Comparison of ENCODE assay signal across 8 cellular contexts in genomic region chr20:8131598-8132014, GRCh38. TPM values are rescaled to one million over a fixed set of nuclear protein-coding genes. Genes with fewer than 3 reads are reported as not detected.
DNase-seq lines count a peak whose midpoint lies in the region; ATAC-seq and TF ChIP-seq lines count a peak whose summit lies in the region.

No MANE protein-coding gene starts in this region.

- TF ChIP-seq CTCF in WTC11 (IDR thresholded peaks at IDR 0.05) (no peak), left ventricle myocardium inferior (IDR thresholded peaks at IDR 0.05; ENCODE audit: borderline replicate concordance) (no peak), gastrocnemius medialis (IDR thresholded peaks at IDR 0.05 in 4 of 5, conservative IDR thresholded peaks at IDR 0.05 in 1 of 5) (no peak)

- intact Hi-C loops in left ventricle myocardium inferior (cut with micrococcal nuclease) = loop anchor here (5.0 to 10.0 kb wide), 3 partner anchors 87 to 591 kb away; no protein-coding TSS in a partner anchor
- intact Hi-C loops in gastrocnemius medialis (cut with DNase I; ENCODE audit: low total_unique reads) = loop anchor here (1.0 to 10.0 kb wide), 5 partner anchors 89 to 590 kb away; no protein-coding TSS in a partner anchor

- DNase-seq in NCI-H1436 (lab: John Stamatoyannopoulos, UW) (peak; percentile 43), NCI-H1436 treated with DMSO at 0.1 percent for 48 hours (lab: John Stamatoyannopoulos, UW) (no peak), WTC11 (ENCODE audit: low spot score) (no peak), left ventricle myocardium inferior (no peak), gastrocnemius medialis (no peak), iPS-NIHi7 (ENCODE audit: extremely low spot score) (no peak)

- no peaks in the 10 kb centered on the region for H3K36me3 Mint-ChIP-seq in WTC11

- H3K27me3 Mint-ChIP-seq in WTC11 (ENCODE audit: low read depth) = peaks cover 41% of the 10 kb centered on the region

- no peaks in the 10 kb centered on the region for H3K9me3 ChIP-seq in left ventricle myocardium inferior (replicated peaks)
- H3K9me3 ChIP-seq in gastrocnemius medialis = no peaks in the 10 kb centered on the region

- peak overlapping the region; percentile 82; the same call in 1 of the 2 replicates for H3K27ac Mint-ChIP-seq in WTC11

- POLR2A ChIA-PET in WTC11 (lab: Charles Lee) = no interaction called here

- peaks cover 37% of the 10 kb centered on the region for H3K4me1 ChIP-seq in left ventricle myocardium inferior
- H3K4me1 ChIP-seq in gastrocnemius medialis = peaks cover 18% of the 10 kb centered on the region in 2 donors

- peaks cover 17% of the 10 kb centered on the region for H3K27me3 ChIP-seq in left ventricle myocardium inferior (ENCODE audit: low read depth)
- H3K27me3 ChIP-seq in gastrocnemius medialis = no peaks in the 10 kb centered on the region

- no peaks in the 10 kb centered on the region for H3K36me3 ChIP-seq in left ventricle myocardium inferior
- H3K36me3 ChIP-seq in gastrocnemius medialis = no peaks in the 10 kb centered on the region

- H3K4me3 Mint-ChIP-seq in WTC11 = peak overlapping the region; percentile 84

- H3K27ac ChIP-seq in left ventricle myocardium inferior (replicated peaks) (peak overlapping the region; percentile 87), gastrocnemius medialis (peak overlapping the region in 3 of 4 donors; percentile 68 to 85 (median 77))

- H3K4me1 Mint-ChIP-seq in WTC11 = peaks cover 41% of the 10 kb centered on the region

- ATAC-seq in HG03064 (IDR thresholded peaks at IDR 0.05; ENCODE audit: low read depth, unreplicated experiment) = peak; percentile 21
- ATAC-seq in WTC11 = peak; percentile 9
- ATAC-seq in gastrocnemius medialis = peak; percentile 15 to 21
- ATAC-seq in GM18520 (IDR thresholded peaks at IDR 0.05; ENCODE audit: unreplicated experiment) = no peak

- peak overlapping the region; percentile 80 for H3K4me3 ChIP-seq in left ventricle myocardium inferior
- peak overlapping the region; percentile 66 to 86 (median 72) for H3K4me3 ChIP-seq in gastrocnemius medialis

- H3K9me3 Mint-ChIP-seq in WTC11 = no peaks in the 10 kb centered on the region

- CTCF ChIA-PET in WTC11 (lab: Charles Lee) = interaction anchor here (0.5 to 1.4 kb wide), 18 partner anchors 10 to 1260 kb away, joined by 3 to 9 read pairs (median 3); no protein-coding TSS in a partner anchor

- in situ Hi-C loops in gastrocnemius medialis (cut with MboI; ENCODE audit: low sequenced_read_pairs in 4 of 4) = loop anchor here in 3 of 4 donors (5.0 to 10.0 kb wide), 3 partner anchors 253 to 591 kb away; no protein-coding TSS in a partner anchor

- TF ChIP-seq POLR2A in gastrocnemius medialis (IDR thresholded peaks at IDR 0.05) = no peak

TF ChIP-seq in WTC11, 78 proteins besides CTCF, POLR2A, EP300 and RAD21:
- TF ChIP-seq E2F1 (CRISPR knock-in tag; IDR thresholded peaks at IDR 0.05) (no peak), FOXP1 (CRISPR knock-in tag; IDR thresholded peaks at IDR 0.05; ENCODE audit: borderline replicate concordance) (no peak), ZNF396 (CRISPR knock-in tag; IDR thresholded peaks at IDR 0.05; ENCODE audit: borderline replicate concordance) (no peak), RORB (CRISPR knock-in tag; IDR thresholded peaks at IDR 0.05) (no peak), KAT7 (CRISPR knock-in tag; IDR thresholded peaks at IDR 0.05; ENCODE audit: borderline replicate concordance) (no peak), ZNF219 (CRISPR knock-in tag; IDR thresholded peaks at IDR 0.05; ENCODE audit: borderline replicate concordance) (no peak), GABPB1 (CRISPR knock-in tag; IDR thresholded peaks at IDR 0.05) (no peak), HMGA2 (CRISPR knock-in tag; IDR thresholded peaks at IDR 0.05) (no peak), MAX (CRISPR knock-in tag; IDR thresholded peaks at IDR 0.05) (no peak), TCF7 (CRISPR knock-in tag; IDR thresholded peaks at IDR 0.05; ENCODE audit: low read depth) (no peak)

RNA-seq across cellular contexts. Expression of gene PLCB1, which starts 0.5 kb away (rescaled TPM):
- total RNA-seq in WTC11 (2021) (11.3 to 18.5 TPM (median 17.5 TPM) in 3 replicates), left ventricle myocardium inferior (6.0 TPM), gastrocnemius medialis (10 to 100 TPM in 1 of 4 donors, 1 to 10 TPM in 3; 4.1 to 10.0 (median 7.6) TPM)
